1 cellular context compared by ENCODE assay signal in the genomic region with DNA sequence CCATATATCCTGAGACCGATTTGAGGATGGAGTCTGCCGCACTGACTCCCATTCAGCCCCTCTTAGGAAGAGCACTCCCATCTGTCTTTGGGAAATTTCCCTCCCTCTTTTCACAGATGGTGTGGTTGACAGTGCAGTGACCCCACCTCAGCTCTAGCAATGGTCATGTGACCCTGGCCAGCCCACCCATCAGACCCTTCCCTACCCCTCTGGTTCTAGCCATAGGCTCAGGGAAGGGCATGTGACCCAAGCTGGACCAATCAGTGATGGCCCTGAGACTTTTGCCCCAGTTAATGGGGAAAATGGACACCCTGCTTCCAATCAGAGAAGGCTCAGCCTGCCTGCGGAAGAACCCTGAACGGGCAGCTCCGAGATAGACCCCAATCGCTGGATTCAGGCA.
TF ChIP-seq lines count a peak whose summit lies in the region.

No MANE protein-coding gene starts in this region.

TF ChIP-seq in H1, 55 proteins besides CTCF, POLR2A, EP300 and RAD21 (continued from another document):
- TF ChIP-seq, protein P1, sequence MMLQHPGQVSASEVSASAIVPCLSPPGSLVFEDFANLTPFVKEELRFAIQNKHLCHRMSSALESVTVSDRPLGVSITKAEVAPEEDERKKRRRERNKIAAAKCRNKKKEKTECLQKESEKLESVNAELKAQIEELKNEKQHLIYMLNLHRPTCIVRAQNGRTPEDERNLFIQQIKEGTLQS (IDR thresholded peaks at IDR 0.05; ENCODE audit: insufficient read depth, low read depth, low read length) = peak; percentile 38; the same call in 1 of the 2 replicates
- TF ChIP-seq CTBP2 (IDR thresholded peaks at IDR 0.05; ENCODE audit: borderline replicate concordance, insufficient read depth, insufficient read length, low read length) (no peak), RNF2 (IDR thresholded peaks at IDR 0.05; ENCODE audit: borderline replicate concordance, low read depth, low read length, missing control alignments, poor library complexity, severe bottlenecking) (no peak), BRCA1 (IDR thresholded peaks at IDR 0.05; ENCODE audit: low read depth, low read length) (no peak), TEAD4 (IDR thresholded peaks at IDR 0.05; ENCODE audit: low read depth, low read length) (no peak), POU5F1 (IDR thresholded peaks at IDR 0.05; ENCODE audit: low read depth, low read length) (no peak), SUZ12 (IDR thresholded peaks at IDR 0.05; ENCODE audit: low read length) (no peak)
- TF ChIP-seq, protein P2, sequence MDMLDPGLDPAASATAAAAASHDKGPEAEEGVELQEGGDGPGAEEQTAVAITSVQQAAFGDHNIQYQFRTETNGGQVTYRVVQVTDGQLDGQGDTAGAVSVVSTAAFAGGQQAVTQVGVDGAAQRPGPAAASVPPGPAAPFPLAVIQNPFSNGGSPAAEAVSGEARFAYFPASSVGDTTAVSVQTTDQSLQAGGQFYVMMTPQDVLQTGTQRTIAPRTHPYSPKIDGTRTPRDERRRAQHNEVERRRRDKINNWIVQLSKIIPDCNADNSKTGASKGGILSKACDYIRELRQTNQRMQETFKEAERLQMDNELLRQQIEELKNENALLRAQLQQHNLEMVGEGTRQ (IDR thresholded peaks at IDR 0.05; ENCODE audit: low read length) = peak; percentile 83
- TF ChIP-seq, protein P3, sequence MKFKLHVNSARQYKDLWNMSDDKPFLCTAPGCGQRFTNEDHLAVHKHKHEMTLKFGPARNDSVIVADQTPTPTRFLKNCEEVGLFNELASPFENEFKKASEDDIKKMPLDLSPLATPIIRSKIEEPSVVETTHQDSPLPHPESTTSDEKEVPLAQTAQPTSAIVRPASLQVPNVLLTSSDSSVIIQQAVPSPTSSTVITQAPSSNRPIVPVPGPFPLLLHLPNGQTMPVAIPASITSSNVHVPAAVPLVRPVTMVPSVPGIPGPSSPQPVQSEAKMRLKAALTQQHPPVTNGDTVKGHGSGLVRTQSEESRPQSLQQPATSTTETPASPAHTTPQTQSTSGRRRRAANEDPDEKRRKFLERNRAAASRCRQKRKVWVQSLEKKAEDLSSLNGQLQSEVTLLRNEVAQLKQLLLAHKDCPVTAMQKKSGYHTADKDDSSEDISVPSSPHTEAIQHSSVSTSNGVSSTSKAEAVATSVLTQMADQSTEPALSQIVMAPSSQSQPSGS (IDR thresholded peaks at IDR 0.05; ENCODE audit: low read length) = no peak
